ENCODE assay signal across 8 cellular contexts in the genomic region with DNA sequence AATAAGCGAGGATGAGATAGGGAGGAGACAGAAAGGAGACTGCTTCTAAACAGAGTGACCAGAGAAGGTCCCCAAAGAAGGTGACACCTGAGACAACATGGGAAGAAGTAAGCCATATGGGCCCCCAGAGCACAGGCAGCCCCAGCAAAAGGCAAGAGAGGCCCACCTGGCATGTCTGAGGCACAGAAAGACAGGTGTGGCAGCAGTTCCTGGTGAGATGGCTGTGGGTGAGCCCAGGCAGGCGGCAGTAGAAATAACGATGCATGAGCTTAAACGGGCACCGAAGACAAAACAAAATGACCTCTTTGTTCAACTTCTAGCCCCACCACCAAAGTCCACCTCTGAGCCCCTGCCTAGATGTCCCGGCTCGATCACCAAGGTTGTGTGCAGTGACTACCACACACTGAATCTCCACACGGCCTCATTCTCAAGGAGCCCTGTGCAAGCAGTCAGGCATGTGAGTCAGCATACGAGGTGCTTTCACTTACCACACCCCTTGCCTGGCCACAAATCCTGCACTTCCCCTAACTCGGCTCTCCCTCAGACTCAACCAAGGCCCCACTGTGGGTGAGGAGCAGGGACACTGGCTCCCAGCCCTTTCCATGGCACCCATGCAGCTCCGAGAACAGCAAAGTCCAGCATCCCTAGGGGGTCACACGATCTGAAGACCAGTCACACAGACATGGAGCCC.
DNase-seq lines count a peak whose midpoint lies in the region; ATAC-seq and TF ChIP-seq lines count a peak whose summit lies in the region.

No MANE protein-coding gene starts in this region.

- H3K27ac ChIP-seq in gastroesophageal sphincter (peak overlapping the region; percentile 96 to 98 (median 96)), skeletal muscle tissue (ENCODE audit: low read depth, low read length) (peak overlapping the region; percentile 45)

- H3K9ac ChIP-seq in skeletal muscle tissue (ENCODE audit: low read depth in 1 of 3, low read length in 3 of 3) = peak overlapping the region in 1 of 3 donors; percentile 40

- H3K4me3 ChIP-seq in GM12865 (ENCODE audit: low read depth, low read length) (peak overlapping the region; percentile 12), gastroesophageal sphincter (no peak overlapping the region), skeletal muscle tissue (ENCODE audit: low read length in 3 of 3) (no peak overlapping the region)

- peak in 1 of 2 donors; percentile 33 for TF ChIP-seq POLR2A in gastroesophageal sphincter (IDR thresholded peaks at IDR 0.05)

- DNase-seq in GM12865 (ENCODE audit: low read depth) (peak; percentile 80), Kasumi-1 (lab: John Stamatoyannopoulos, UW) (peak; percentile 81 to 83), NCI-H446 treated with DMSO at 0.1 percent for 48 hours (lab: John Stamatoyannopoulos, UW) (no peak)
- peak; percentile 64 for DNase-seq in activated CD8-positive, alpha-beta memory T cell treated with anti-CD3 and anti-CD28 coated beads, Interleukin-2, amount 50 U/mL, for 48 hours

- no peak for TF ChIP-seq EP300 in gastroesophageal sphincter (IDR thresholded peaks at IDR 0.05)

- peak; percentile 57 for ATAC-seq in gastroesophageal sphincter
- ATAC-seq in GM19452 (IDR thresholded peaks at IDR 0.05; ENCODE audit: unreplicated experiment) = no peak
- no peak for ATAC-seq in GM18511 (IDR thresholded peaks at IDR 0.05; ENCODE audit: unreplicated experiment)

- 22 to 36% methylated on average over 4 to 11 of the region's 12 CpGs for WGBS in gastroesophageal sphincter (ENCODE audit: low coverage in 1 of 2), 2 donors

- H3K4me1 ChIP-seq in gastroesophageal sphincter (peaks cover 56 to 98% (median 77%) of the 10 kb centered on the region in 3 donors), skeletal muscle tissue (ENCODE audit: control insufficient read depth in 3 of 3, insufficient read depth in 3 of 3, low read length in 3 of 3) (peaks cover 64 to 71% (median 66%) of the 10 kb centered on the region in 3 donors)

- H3K36me3 ChIP-seq in gastroesophageal sphincter = no peaks in the 10 kb centered on the region
- no peaks in the 10 kb centered on the region for H3K36me3 ChIP-seq in skeletal muscle tissue (ENCODE audit: control insufficient read depth in 3 of 3, insufficient read depth in 3 of 3, low read length in 3 of 3)

- no peak for TF ChIP-seq CTCF in GM12865 (IDR thresholded peaks at IDR 0.05; ENCODE audit: insufficient read depth, low read depth, low read length, missing control alignments)
- peak in 1 of 4 experiments; percentile 5 for TF ChIP-seq CTCF in gastroesophageal sphincter (IDR thresholded peaks at IDR 0.05)

- H3K9me3 ChIP-seq in gastroesophageal sphincter (no peaks in the 10 kb centered on the region), skeletal muscle tissue (ENCODE audit: control insufficient read depth in 3 of 3, low read length in 3 of 3) (no peaks in the 10 kb centered on the region)

- no peaks in the 10 kb centered on the region for H3K27me3 ChIP-seq in gastroesophageal sphincter
- H3K27me3 ChIP-seq in skeletal muscle tissue (ENCODE audit: control insufficient read depth in 3 of 3, insufficient read depth in 3 of 3, low read length in 3 of 3) = no peaks in the 10 kb centered on the region
